Comparison of ENCODE assay signal across 13 cellular contexts in genomic region chr17:81922566-81923301, GRCh38. TPM values are rescaled to one million over a fixed set of nuclear protein-coding genes. Genes with fewer than 3 reads are reported as not detected.
DNase-seq lines count a peak whose midpoint lies in the region; ATAC-seq, FAIRE-seq and TF ChIP-seq lines count a peak whose summit lies in the region.
"Had no signal": no experiment of that assay in that cellular context is flagged by ENCODE, and none has a peak within 500 bp of the region (broad histone marks: within the 10 kb centered on the region; RNA-seq: fewer than 3 reads in every experiment).

No MANE protein-coding gene starts in this region.

- POLR2A ChIA-PET in naive thymus-derived CD8-positive, alpha-beta T cell (lab: Charles Lee): interaction anchor here (0.9 kb wide), 1 partner anchor 52 kb away, joined by 5 read pairs; the partner anchor contains the start of gene ARHGDIA

- peaks cover 32% of the 10 kb centered on the region for H3K4me1 Mint-ChIP-seq in activated naive CD4-positive, alpha-beta T cell treated with anti-CD3 and anti-CD28 coated beads, Interleukin-2, amount 50 U/mL, for 24 hours
- H3K4me1 Mint-ChIP-seq in activated naive CD4-positive, alpha-beta T cell treated with anti-CD3 and anti-CD28 coated beads for 36 hours (ENCODE audit: low read depth): peaks cover 34% of the 10 kb centered on the region
- peaks cover 12 to 48% (median 25%) of the 10 kb centered on the region in 4 donors for H3K4me1 Mint-ChIP-seq in naive thymus-derived CD8-positive, alpha-beta T cell

- TF ChIP-seq CTCF in bronchial epithelial cell (IDR thresholded peaks at IDR 0.05; ENCODE audit: insufficient read depth, low read length, severe bottlenecking) (no peak), upper lobe of right lung (IDR thresholded peaks at IDR 0.05) (no peak)

- no peaks in the 10 kb centered on the region for H3K27me3 Mint-ChIP-seq in activated naive CD4-positive, alpha-beta T cell treated with anti-CD3 and anti-CD28 coated beads, Interleukin-2, amount 50 U/mL, for 24 hours
- H3K27me3 Mint-ChIP-seq in activated naive CD4-positive, alpha-beta T cell treated with anti-CD3 and anti-CD28 coated beads for 36 hours (ENCODE audit: low read depth): no peaks in the 10 kb centered on the region
- no peaks in the 10 kb centered on the region for H3K27me3 Mint-ChIP-seq in naive thymus-derived CD8-positive, alpha-beta T cell
- H3K27me3 Mint-ChIP-seq: activated CD4-positive, alpha-beta T cell treated with anti-CD3 and anti-CD28 coated beads, Interleukin-2, amount 10 ng/mL, durations not matched to agents 24 days and 14 days had no signal

- no peaks in the 10 kb centered on the region for H3K27me3 ChIP-seq in bronchial epithelial cell (ENCODE audit: control insufficient read depth, insufficient read depth, low read length)
- H3K27me3 ChIP-seq in mucosa of rectum (ENCODE audit: control insufficient read depth in 2 of 2, insufficient read depth in 2 of 2, low read length in 2 of 2): no peaks in the 10 kb centered on the region
- H3K27me3 ChIP-seq in upper lobe of right lung: no peaks in the 10 kb centered on the region
- H3K27me3 ChIP-seq: body of pancreas had no signal

- H3K9ac ChIP-seq in mucosa of rectum (ENCODE audit: low read depth in 1 of 2, low read length in 2 of 2): no peak overlapping the region

- CTCF ChIA-PET in activated naive CD4-positive, alpha-beta T cell treated with anti-CD3 and anti-CD28 coated beads for 36 hours (lab: Charles Lee): no interaction called here

- intact Hi-C loops in activated naive CD4-positive, alpha-beta T cell treated with anti-CD3 and anti-CD28 coated beads for 36 hours (cut with micrococcal nuclease): no loop called here
- intact Hi-C loops in upper lobe of right lung (cut with DNase I): no loop called here

- H3K36me3 ChIP-seq in bronchial epithelial cell (ENCODE audit: control insufficient read depth, insufficient read depth, low read length): peaks cover 13% of the 10 kb centered on the region
- peaks cover 15 to 19% of the 10 kb centered on the region in 2 donors for H3K36me3 ChIP-seq in mucosa of rectum (ENCODE audit: control insufficient read depth in 2 of 2, insufficient read depth in 2 of 2, low read length in 2 of 2)
- H3K36me3 ChIP-seq in upper lobe of right lung: peaks cover 15% of the 10 kb centered on the region

- H3K4me3 Mint-ChIP-seq in activated naive CD4-positive, alpha-beta T cell treated with anti-CD3 and anti-CD28 coated beads, Interleukin-2, amount 50 U/mL, for 24 hours: no peak overlapping the region
- H3K4me3 Mint-ChIP-seq in activated naive CD4-positive, alpha-beta T cell treated with anti-CD3 and anti-CD28 coated beads for 36 hours: no peak overlapping the region
- no peak overlapping the region for H3K4me3 Mint-ChIP-seq in naive thymus-derived CD8-positive, alpha-beta T cell

- peak overlapping the region; percentile 32 to 59 for H3K27ac ChIP-seq in mucosa of rectum (ENCODE audit: low read depth in 2 of 2, low read length in 2 of 2)
- peak overlapping the region; percentile 68 for H3K27ac ChIP-seq in upper lobe of right lung

- no peak for DNase-seq in activated naive CD4-positive, alpha-beta T cell treated with anti-CD3 and anti-CD28 coated beads for 36 hours
- DNase-seq in bronchial epithelial cell (ENCODE audit: low read depth) (no peak), upper lobe of right lung (no peak)
- no peak for DNase-seq in naive thymus-derived CD8-positive, alpha-beta T cell
- DNase-seq: activated CD4-positive, alpha-beta T cell treated with anti-CD3 and anti-CD28 coated beads, Interleukin-2, amount 10 ng/mL, durations not matched to agents 24 days and 14 days; stimulated activated CD4-positive, alpha-beta T cell treated with anti-CD3 and anti-CD28 coated beads, Interleukin-4, amount 100 ng/mL, for 1 hour had no signal

- peaks cover 61 to 62% of the 10 kb centered on the region in 2 donors for H3K4me1 ChIP-seq in mucosa of rectum (ENCODE audit: control insufficient read depth in 2 of 2, insufficient read depth in 2 of 2, low read length in 2 of 2)
- peaks cover 36% of the 10 kb centered on the region for H3K4me1 ChIP-seq in upper lobe of right lung

- H3K9me3 Mint-ChIP-seq in activated naive CD4-positive, alpha-beta T cell treated with anti-CD3 and anti-CD28 coated beads, Interleukin-2, amount 50 U/mL, for 24 hours: no peaks in the 10 kb centered on the region
- H3K9me3 Mint-ChIP-seq in activated naive CD4-positive, alpha-beta T cell treated with anti-CD3 and anti-CD28 coated beads for 36 hours: no peaks in the 10 kb centered on the region
- H3K9me3 Mint-ChIP-seq in naive thymus-derived CD8-positive, alpha-beta T cell: no peaks in the 10 kb centered on the region
- H3K9me3 Mint-ChIP-seq: activated CD4-positive, alpha-beta T cell treated with anti-CD3 and anti-CD28 coated beads, Interleukin-2, amount 10 ng/mL, durations not matched to agents 24 days and 14 days had no signal

- peak overlapping the region; percentile 31 for H3K4me3 ChIP-seq in bronchial epithelial cell (ENCODE audit: low read depth, low read length)
- peak overlapping the region in 1 of 2 donors; percentile 20 for H3K4me3 ChIP-seq in mucosa of rectum (ENCODE audit: low read length in 2 of 2)
- H3K4me3 ChIP-seq in upper lobe of right lung: no peak overlapping the region
- H3K4me3 ChIP-seq: body of pancreas had no signal

- FAIRE-seq in bronchial epithelial cell (lab: Jason Lieb, UNC): no peak
- FAIRE-seq: A204.1, islet of Langerhans had no signal

- no peaks in the 10 kb centered on the region for H3K36me3 Mint-ChIP-seq in activated naive CD4-positive, alpha-beta T cell treated with anti-CD3 and anti-CD28 coated beads, Interleukin-2, amount 50 U/mL, for 24 hours
- H3K36me3 Mint-ChIP-seq in activated naive CD4-positive, alpha-beta T cell treated with anti-CD3 and anti-CD28 coated beads for 36 hours (ENCODE audit: low read depth): peaks cover 3% of the 10 kb centered on the region
- H3K36me3 Mint-ChIP-seq in naive thymus-derived CD8-positive, alpha-beta T cell: peaks cover 0 to 2% (median 0%) of the 10 kb centered on the region in 3 donors

- no peak for ATAC-seq in upper lobe of right lung
- no peak for ATAC-seq in naive thymus-derived CD8-positive, alpha-beta T cell
- no peak for ATAC-seq in HG03354 (IDR thresholded peaks at IDR 0.05; ENCODE audit: poor library complexity, severe bottlenecking, unreplicated experiment)
- ATAC-seq in GM21367 (IDR thresholded peaks at IDR 0.05; ENCODE audit: unreplicated experiment): no peak
- ATAC-seq: body of pancreas had no signal

- H3K9me3 ChIP-seq in mucosa of rectum (ENCODE audit: control insufficient read depth in 2 of 2, low read length in 2 of 2) (no peaks in the 10 kb centered on the region), upper lobe of right lung (no peaks in the 10 kb centered on the region)
- H3K9me3 ChIP-seq: body of pancreas had no signal

- peak overlapping the region; percentile 55 for H3K27ac Mint-ChIP-seq in activated naive CD4-positive, alpha-beta T cell treated with anti-CD3 and anti-CD28 coated beads, Interleukin-2, amount 50 U/mL, for 24 hours
- no peak overlapping the region for H3K27ac Mint-ChIP-seq in activated naive CD4-positive, alpha-beta T cell treated with anti-CD3 and anti-CD28 coated beads for 36 hours
- H3K27ac Mint-ChIP-seq in naive thymus-derived CD8-positive, alpha-beta T cell: peak overlapping the region in 2 of 10 donors; percentile 5 to 31
- H3K27ac Mint-ChIP-seq: activated CD4-positive, alpha-beta T cell treated with anti-CD3 and anti-CD28 coated beads, Interleukin-2, amount 10 ng/mL, durations not matched to agents 24 days and 14 days had no signal

RNA-seq across cellular contexts. Expression of gene SIRT7, which starts 4.8 kb away (rescaled TPM):
- 10 to 100 TPM; 18.8 to 22.1 TPM for total RNA-seq in activated naive CD4-positive, alpha-beta T cell treated with anti-CD3 and anti-CD28 coated beads for 36 hours
- total RNA-seq in bronchial epithelial cell (48.4 and 62.2 TPM in 2 replicates), upper lobe of right lung (27.5 TPM)
- 10 to 100 TPM; 66.5 to 70.8 TPM for total RNA-seq in naive thymus-derived CD8-positive, alpha-beta T cell
- 10 to 100 TPM; 21.3 to 30.6 (median 25.6) TPM for polyA plus RNA-seq in naive thymus-derived CD8-positive, alpha-beta T cell

RNA-seq across cellular contexts. Expression of gene MAFG, which starts 4.8 kb away (rescaled TPM):
- total RNA-seq in activated naive CD4-positive, alpha-beta T cell treated with anti-CD3 and anti-CD28 coated beads for 36 hours: 10 to 100 TPM; 13.5 to 14.8 TPM
- total RNA-seq in bronchial epithelial cell (16.8 and 19.6 TPM in 2 replicates), upper lobe of right lung (35.9 TPM)
- 10 to 100 TPM; 17.1 to 18.0 TPM for total RNA-seq in naive thymus-derived CD8-positive, alpha-beta T cell
- polyA plus RNA-seq in naive thymus-derived CD8-positive, alpha-beta T cell: 1 to 10 TPM; 1.2 to 2.5 (median 2.2) TPM

RNA-seq across cellular contexts. Expression of gene PCYT2, which starts 11.5 kb away (rescaled TPM):
- total RNA-seq in activated naive CD4-positive, alpha-beta T cell treated with anti-CD3 and anti-CD28 coated beads for 36 hours: 10 to 100 TPM; 15.9 to 16.6 TPM
- total RNA-seq in bronchial epithelial cell: 16.5 and 29.5 TPM in 2 replicates
- total RNA-seq in upper lobe of right lung: 46.1 TPM
- 10 to 100 TPM; 34.9 to 38.5 TPM for total RNA-seq in naive thymus-derived CD8-positive, alpha-beta T cell
- 10 to 100 TPM; 22.9 to 24.0 (median 23.7) TPM for polyA plus RNA-seq in naive thymus-derived CD8-positive, alpha-beta T cell

RNA-seq across cellular contexts. Expression of gene PYCR1, which starts 14.4 kb away (rescaled TPM):
- 100 to 1,000 TPM; 121 to 130 TPM for total RNA-seq in activated naive CD4-positive, alpha-beta T cell treated with anti-CD3 and anti-CD28 coated beads for 36 hours
- total RNA-seq in bronchial epithelial cell: 152 and 178 TPM in 2 replicates
- total RNA-seq in upper lobe of right lung: 19.0 TPM
- 1 to 10 TPM; 5.7 to 9.1 TPM for total RNA-seq in naive thymus-derived CD8-positive, alpha-beta T cell
- 1 to 10 TPM; 2.9 to 4.8 (median 3.0) TPM for polyA plus RNA-seq in naive thymus-derived CD8-positive, alpha-beta T cell

RNA-seq across cellular contexts. Expression of gene NPB, which starts 20.7 kb away (rescaled TPM):
- under 1 TPM; 0.12 to 0.19 TPM for total RNA-seq in activated naive CD4-positive, alpha-beta T cell treated with anti-CD3 and anti-CD28 coated beads for 36 hours
- total RNA-seq in bronchial epithelial cell (0.26 and 0.51 TPM in 2 replicates), upper lobe of right lung (0.55 TPM)
- 1 to 10 TPM in 1 of 2 experiments, under 1 TPM in 1; 0.69 to 1.0 TPM for total RNA-seq in naive thymus-derived CD8-positive, alpha-beta T cell
- polyA plus RNA-seq in naive thymus-derived CD8-positive, alpha-beta T cell: not detected
